In the genomic region with DNA sequence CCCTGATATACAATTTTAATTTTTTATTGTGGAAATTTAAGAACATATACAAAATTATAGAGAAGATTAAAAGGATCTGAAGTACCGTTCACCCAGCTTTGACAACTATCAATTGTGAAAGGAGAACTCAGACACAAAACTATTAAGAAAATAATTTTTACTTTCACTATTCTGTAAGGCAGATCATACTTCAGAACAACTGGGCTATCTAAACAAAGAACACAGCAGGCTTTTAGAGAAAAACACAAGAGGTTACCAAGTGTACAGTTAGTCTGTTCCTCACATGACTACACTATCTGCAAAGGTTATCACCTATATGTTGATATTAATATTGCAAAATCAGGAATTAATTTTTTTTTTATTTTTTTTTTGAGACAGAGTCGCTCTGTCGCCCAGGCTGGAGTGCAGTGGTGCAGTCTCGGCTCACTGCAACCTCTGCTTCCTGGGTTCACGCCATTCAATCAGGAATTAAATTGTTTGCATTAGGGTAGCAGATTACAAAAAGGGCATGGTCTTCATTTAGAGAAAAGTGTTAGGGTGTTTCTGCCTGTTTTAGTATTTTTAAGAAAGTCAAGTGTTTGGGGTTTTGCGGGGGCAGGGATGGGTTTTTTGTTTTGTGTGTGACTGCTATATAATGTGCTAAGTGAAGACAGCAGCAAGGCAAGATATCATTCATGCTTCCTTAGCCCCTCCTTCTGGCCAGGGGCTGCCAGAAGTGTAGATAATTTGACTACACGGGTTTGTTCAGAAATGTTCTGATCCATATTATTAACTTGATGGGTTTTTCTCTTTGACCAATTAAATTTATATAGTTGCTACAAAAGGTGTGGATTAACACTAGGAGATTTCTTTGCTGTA, we compare ENCODE assay signal across 9 cellular contexts. TPM values are rescaled to one million over a fixed set of nuclear protein-coding genes. Genes with fewer than 3 reads are reported as not detected.
DNase-seq lines count a peak whose midpoint lies in the region; ATAC-seq and TF ChIP-seq lines count a peak whose summit lies in the region.
"Had no signal": no experiment of that assay in that cellular context is flagged by ENCODE, and none has a peak within 500 bp of the region (broad histone marks: within the 10 kb centered on the region; RNA-seq: fewer than 3 reads in every experiment).

No MANE protein-coding gene starts in this region.

- H3K27ac ChIP-seq in OCI-LY1 (ENCODE audit: low read depth, low read length, poor library complexity, severe bottlenecking), result no peak overlapping the region
- H3K27ac ChIP-seq in heart left ventricle, result peak overlapping the region; percentile 10 to 75 (median 68)
- peak overlapping the region; percentile 53 for H3K27ac ChIP-seq in suprapubic skin

- H3K36me3 Mint-ChIP-seq in activated CD4-positive, alpha-beta T cell treated with anti-CD3 and anti-CD28 coated beads for 36 hours (ENCODE audit: low read depth), result no peaks in the 10 kb centered on the region

- H3K9me3 Mint-ChIP-seq in activated CD4-positive, alpha-beta T cell treated with anti-CD3 and anti-CD28 coated beads for 36 hours (ENCODE audit: low read depth), result no peaks in the 10 kb centered on the region

- no peak for TF ChIP-seq EP300 in suprapubic skin (IDR thresholded peaks at IDR 0.05)

- no peak overlapping the region for H3K27ac Mint-ChIP-seq in activated CD4-positive, alpha-beta T cell treated with anti-CD3 and anti-CD28 coated beads for 36 hours

- peaks cover 20% of the 10 kb centered on the region for H3K4me1 ChIP-seq in OCI-LY1 (ENCODE audit: insufficient read depth, low read length, severe bottlenecking)
- peaks cover 0 to 26% (median 10%) of the 10 kb centered on the region in 12 donors for H3K4me1 ChIP-seq in heart left ventricle
- H3K4me1 ChIP-seq in suprapubic skin, result peaks cover 22% of the 10 kb centered on the region

- intact Hi-C loops in activated CD4-positive, alpha-beta T cell treated with anti-CD3 and anti-CD28 coated beads for 36 hours (cut with DNase I, micrococcal nuclease), result no loop called here
- intact Hi-C loops in heart left ventricle (cut with DNase I), result no loop called here

- peak; percentile 13 for DNase-seq in activated CD4-positive, alpha-beta T cell treated with anti-CD3 and anti-CD28 coated beads for 36 hours
- no peak for DNase-seq in activated CD4-positive, alpha-beta T cell treated with anti-CD3 and anti-CD28 coated beads, Interleukin-2, amount 50 U/mL, for 1 hour
- no peak for DNase-seq in heart left ventricle
- DNase-seq in suprapubic skin (ENCODE audit: low spot score in 2 of 2), result no peak
- no peak for DNase-seq in HK-2 (ENCODE audit: unreplicated experiment)
- DNase-seq: NCI-H82 had no signal

- H3K27me3 ChIP-seq in OCI-LY1 (ENCODE audit: insufficient read depth, low read length), result no peaks in the 10 kb centered on the region
- H3K27me3 ChIP-seq in heart left ventricle, result no peaks in the 10 kb centered on the region
- no peaks in the 10 kb centered on the region for H3K27me3 ChIP-seq in suprapubic skin

- CTCF ChIA-PET in activated CD4-positive, alpha-beta T cell treated with anti-CD3 and anti-CD28 coated beads for 36 hours (lab: Charles Lee), result interaction anchor here (2.3 kb wide), 1 partner anchor 9 kb away, joined by 4 read pairs; no protein-coding TSS in a partner anchor

- TF ChIP-seq CTCF in OCI-LY1 (IDR thresholded peaks at IDR 0.05; ENCODE audit: low read length) (peak; percentile 59), heart left ventricle (IDR thresholded peaks at IDR 0.05) (no peak), suprapubic skin (IDR thresholded peaks at IDR 0.05) (no peak)

- peak overlapping the region; percentile 27 for H3K9ac ChIP-seq in OCI-LY1 (ENCODE audit: low read length)

- H2AFZ ChIP-seq in OCI-LY1 (ENCODE audit: low read length), result peak overlapping the region; percentile 71

- no peaks in the 10 kb centered on the region for H3K36me3 ChIP-seq in OCI-LY1 (ENCODE audit: insufficient read depth, low read length)
- H3K36me3 ChIP-seq in heart left ventricle, result no peaks in the 10 kb centered on the region
- H3K36me3 ChIP-seq in suprapubic skin, result no peaks in the 10 kb centered on the region

- no peak overlapping the region for H3K4me3 Mint-ChIP-seq in activated CD4-positive, alpha-beta T cell treated with anti-CD3 and anti-CD28 coated beads for 36 hours

- H3K4me2 ChIP-seq in OCI-LY1 (ENCODE audit: low read length), result peak overlapping the region; percentile 60

- no peaks in the 10 kb centered on the region for H3K9me2 ChIP-seq in OCI-LY1 (ENCODE audit: low read depth, low read length)

- H4K20me1 ChIP-seq in OCI-LY1 (ENCODE audit: insufficient read depth, low read length), result no peaks in the 10 kb centered on the region

- TF ChIP-seq POLR2A in heart left ventricle (IDR thresholded peaks at IDR 0.05), result no peak
- TF ChIP-seq POLR2A in suprapubic skin (IDR thresholded peaks at IDR 0.05), result no peak

- H3K4me3 ChIP-seq in OCI-LY1 (ENCODE audit: low read depth, low read length, poor library complexity, severe bottlenecking), result peak overlapping the region; percentile 41
- H3K4me3 ChIP-seq in heart left ventricle, result peak overlapping the region in 9 of 12 donors; percentile 9 to 49 (median 36)
- peak overlapping the region; percentile 15 for H3K4me3 ChIP-seq in suprapubic skin

- H3K9me3 ChIP-seq in OCI-LY1 (ENCODE audit: low read length) (no peaks in the 10 kb centered on the region), heart left ventricle (no peaks in the 10 kb centered on the region), suprapubic skin (no peaks in the 10 kb centered on the region)

- H3F3A ChIP-seq in OCI-LY1 (ENCODE audit: insufficient read depth, low read length), result no peaks in the 10 kb centered on the region

- ATAC-seq in activated CD4-positive, alpha-beta T cell treated with anti-CD3 and anti-CD28 coated beads for 36 hours, result peak; percentile 33
- ATAC-seq in heart left ventricle (peak in 3 of 4 donors; percentile 17 to 26 (median 24)), GM21576 (IDR thresholded peaks at IDR 0.05; ENCODE audit: unreplicated experiment) (no peak), HG02970 (IDR thresholded peaks at IDR 0.05; ENCODE audit: low FRiP score, unreplicated experiment) (no peak)

- H3K79me2 ChIP-seq in OCI-LY1 (ENCODE audit: insufficient read depth, low read length), result no peaks in the 10 kb centered on the region

- POLR2A ChIA-PET in activated CD4-positive, alpha-beta T cell treated with anti-CD3 and anti-CD28 coated beads for 36 hours (lab: Charles Lee), result no interaction called here

- WGBS in heart left ventricle, 4 donors, result 32 to 49% (median 40%) methylated on average over 7 of the region's 7 CpGs
- 43% methylated on average over 7 of the region's 7 CpGs for WGBS in suprapubic skin

- H3K27me3 Mint-ChIP-seq in activated CD4-positive, alpha-beta T cell treated with anti-CD3 and anti-CD28 coated beads for 36 hours, result peaks cover 3% of the 10 kb centered on the region

- no peaks in the 10 kb centered on the region for H3K4me1 Mint-ChIP-seq in activated CD4-positive, alpha-beta T cell treated with anti-CD3 and anti-CD28 coated beads for 36 hours

RNA-seq across cellular contexts. Expression of a gene that starts 27.6 kb away (rescaled TPM):
- 10 to 100 TPM in 1 of 2 experiments, 1 to 10 TPM in 1; 6.0 to 10.9 TPM for total RNA-seq in activated CD4-positive, alpha-beta T cell treated with anti-CD3 and anti-CD28 coated beads for 36 hours
- total RNA-seq in heart left ventricle (10 to 100 TPM; 15.9 to 45.8 (median 27.7) TPM), suprapubic skin (10 to 100 TPM; 13.9 to 29.0 (median 25.1) TPM)
- 10 to 100 TPM in 1 of 2 donors, 1 to 10 TPM in 1; 4.1 to 23.1 TPM for polyA plus RNA-seq in heart left ventricle

RNA-seq across cellular contexts. Expression of a gene that starts 34.1 kb away (rescaled TPM):
- 1 to 10 TPM; 5.5 to 5.6 TPM for total RNA-seq in activated CD4-positive, alpha-beta T cell treated with anti-CD3 and anti-CD28 coated beads for 36 hours
- total RNA-seq in heart left ventricle (1 to 10 TPM; 2.1 to 6.9 (median 2.8) TPM), suprapubic skin (1 to 10 TPM; 1.5 to 4.7 (median 1.9) TPM)
- polyA plus RNA-seq in heart left ventricle, result 1 to 10 TPM; 1.2 to 4.4 TPM

Comparison
In these comparisons a context has a peak if more than half of its experiments do, and no peak if none do; other contexts are left out.
1. ATAC-seq: peak in activated CD4-positive, alpha-beta T cell treated with anti-CD3 and anti-CD28 coated beads for 36 hours (single experiment) and heart left ventricle (3 of 4); none in GM21576 (single experiment) and HG02970 (single experiment).
2. Peak in every context shown above with its lines, with median percentiles within 50 percentile points of each other: H3K4me3 ChIP-seq.